In genomic region chr1:99005142-99005491, GRCh38 we compare ENCODE assay signal across 11 cellular contexts. TPM values are rescaled to one million over a fixed set of nuclear protein-coding genes. Genes with fewer than 3 reads are reported as not detected.
A peak's percentile ranks its signal among the peaks of the same experiment; 100 is the strongest.
DNase-seq lines count a peak whose midpoint lies in the region; ATAC-seq and TF ChIP-seq lines count a peak whose summit lies in the region.
"Had no signal": no experiment of that assay in that cellular context is flagged by ENCODE, and none has a peak within 500 bp of the region (broad histone marks: within the 10 kb centered on the region; RNA-seq: fewer than 3 reads in every experiment).

No MANE protein-coding gene starts in this region.

- TF ChIP-seq CTCF in astrocyte of the spinal cord (IDR thresholded peaks at IDR 0.05; ENCODE audit: low read depth, low read length) (no peak), kidney epithelial cell (IDR thresholded peaks at IDR 0.05; ENCODE audit: insufficient read depth, low read length, poor library complexity, severe bottlenecking) (no peak), type B pancreatic cell (conservative IDR thresholded peaks at IDR 0.05) (no peak)

- peaks cover 5% of the 10 kb centered on the region for H3K4me1 Mint-ChIP-seq in activated naive CD4-positive, alpha-beta T cell treated with anti-CD3 and anti-CD28 coated beads, Interleukin-2, amount 10 ng/mL, durations not matched to agents 7 days and 5 days
- peaks cover 4% of the 10 kb centered on the region for H3K4me1 Mint-ChIP-seq in type B pancreatic cell (ENCODE audit: unreplicated experiment)

- CTCF ChIA-PET in activated naive CD4-positive, alpha-beta T cell treated with anti-CD3 and anti-CD28 coated beads, Interleukin-2, amount 10 ng/mL, durations not matched to agents 7 days and 5 days (lab: Charles Lee), result no interaction called here

- H3K4me3 ChIP-seq in astrocyte of the spinal cord (ENCODE audit: low read depth, low read length) (peak overlapping the region; percentile 43), kidney epithelial cell (ENCODE audit: low read depth, low read length) (peak overlapping the region; percentile 37)

- H3K4me3 Mint-ChIP-seq in activated naive CD4-positive, alpha-beta T cell treated with anti-CD3 and anti-CD28 coated beads, Interleukin-2, amount 10 ng/mL, durations not matched to agents 7 days and 5 days, result peak overlapping the region; percentile 24
- H3K4me3 Mint-ChIP-seq in type B pancreatic cell, result peak overlapping the region; percentile 84

- H3K36me3 ChIP-seq in kidney epithelial cell (ENCODE audit: control insufficient read depth, insufficient read depth, low read length), result no peaks in the 10 kb centered on the region
- H3K36me3 ChIP-seq: left lung had no signal

- no peaks in the 10 kb centered on the region for H3K9me3 Mint-ChIP-seq in activated naive CD4-positive, alpha-beta T cell treated with anti-CD3 and anti-CD28 coated beads, Interleukin-2, amount 10 ng/mL, durations not matched to agents 7 days and 5 days
- no peaks in the 10 kb centered on the region for H3K9me3 Mint-ChIP-seq in activated naive CD4-positive, alpha-beta T cell treated with anti-CD3 and anti-CD28 coated beads, Interleukin-2, amount 50 U/mL, for 72 hours
- no peaks in the 10 kb centered on the region for H3K9me3 Mint-ChIP-seq in type B pancreatic cell

- no peaks in the 10 kb centered on the region for H3K36me3 Mint-ChIP-seq in activated naive CD4-positive, alpha-beta T cell treated with anti-CD3 and anti-CD28 coated beads, Interleukin-2, amount 10 ng/mL, durations not matched to agents 7 days and 5 days
- peaks cover 0 to 6% of the 10 kb centered on the region in 2 donors for H3K36me3 Mint-ChIP-seq in activated naive CD4-positive, alpha-beta T cell treated with anti-CD3 and anti-CD28 coated beads, Interleukin-2, amount 50 U/mL, for 72 hours
- no peaks in the 10 kb centered on the region for H3K36me3 Mint-ChIP-seq in type B pancreatic cell

- H3K27me3 ChIP-seq in kidney epithelial cell (ENCODE audit: control insufficient read depth, insufficient read depth, low read length), result peaks cover 18% of the 10 kb centered on the region

- no peak for ATAC-seq in activated naive CD4-positive, alpha-beta T cell treated with anti-CD3 and anti-CD28 coated beads, Interleukin-2, amount 50 U/mL, for 72 hours
- ATAC-seq in HG02938 (IDR thresholded peaks at IDR 0.05; ENCODE audit: unreplicated experiment), result no peak

- in situ Hi-C loops in astrocyte of the spinal cord (cut with HindIII; ENCODE audit: low sequenced_read_pairs), result no loop called here

- no peak overlapping the region for H3K27ac Mint-ChIP-seq in activated naive CD4-positive, alpha-beta T cell treated with anti-CD3 and anti-CD28 coated beads, Interleukin-2, amount 10 ng/mL, durations not matched to agents 7 days and 5 days
- H3K27ac Mint-ChIP-seq in activated naive CD4-positive, alpha-beta T cell treated with anti-CD3 and anti-CD28 coated beads, Interleukin-2, amount 50 U/mL, for 72 hours, result no peak overlapping the region
- no peak overlapping the region for H3K27ac Mint-ChIP-seq in type B pancreatic cell

- no peak for DNase-seq in activated naive CD4-positive, alpha-beta T cell treated with anti-CD3 and anti-CD28 coated beads, Interleukin-2, amount 10 ng/mL, durations not matched to agents 7 days and 5 days
- DNase-seq in activated naive CD4-positive, alpha-beta T cell treated with anti-CD3 and anti-CD28 coated beads, Interleukin-2, amount 50 U/mL, for 72 hours (ENCODE audit: low spot score in 2 of 2), result no peak
- DNase-seq in astrocyte of the spinal cord (ENCODE audit: low read depth, low spot score), result no peak
- no peak for DNase-seq in kidney epithelial cell (ENCODE audit: low read depth)
- no peak for DNase-seq in type B pancreatic cell (ENCODE audit: extremely low spot score, unreplicated experiment)
- no peak for DNase-seq in medulla oblongata (ENCODE audit: extremely low spot score)
- DNase-seq in epidermal melanocyte (ENCODE audit: insufficient read length, low spot score), result no peak
- DNase-seq: DND-41, NCI-H2171 had no signal

- H3K27me3 Mint-ChIP-seq in activated naive CD4-positive, alpha-beta T cell treated with anti-CD3 and anti-CD28 coated beads, Interleukin-2, amount 10 ng/mL, durations not matched to agents 7 days and 5 days, result peaks cover 45% of the 10 kb centered on the region
- peaks cover 82% of the 10 kb centered on the region for H3K27me3 Mint-ChIP-seq in type B pancreatic cell

RNA-seq across cellular contexts. Expression of gene PLPPR5, which starts 0.5 kb away (rescaled TPM):
- total RNA-seq in activated naive CD4-positive, alpha-beta T cell treated with anti-CD3 and anti-CD28 coated beads, Interleukin-2, amount 50 U/mL, for 72 hours, result not detected
- total RNA-seq in kidney epithelial cell (0.50 TPM in 1 of 2 replicates, not detected in the other), type B pancreatic cell (ENCODE audit: low replicate concordance) (5.9 and 7.1 TPM in 2 replicates)
